15 cellular contexts compared by ENCODE assay signal in the genomic region with DNA sequence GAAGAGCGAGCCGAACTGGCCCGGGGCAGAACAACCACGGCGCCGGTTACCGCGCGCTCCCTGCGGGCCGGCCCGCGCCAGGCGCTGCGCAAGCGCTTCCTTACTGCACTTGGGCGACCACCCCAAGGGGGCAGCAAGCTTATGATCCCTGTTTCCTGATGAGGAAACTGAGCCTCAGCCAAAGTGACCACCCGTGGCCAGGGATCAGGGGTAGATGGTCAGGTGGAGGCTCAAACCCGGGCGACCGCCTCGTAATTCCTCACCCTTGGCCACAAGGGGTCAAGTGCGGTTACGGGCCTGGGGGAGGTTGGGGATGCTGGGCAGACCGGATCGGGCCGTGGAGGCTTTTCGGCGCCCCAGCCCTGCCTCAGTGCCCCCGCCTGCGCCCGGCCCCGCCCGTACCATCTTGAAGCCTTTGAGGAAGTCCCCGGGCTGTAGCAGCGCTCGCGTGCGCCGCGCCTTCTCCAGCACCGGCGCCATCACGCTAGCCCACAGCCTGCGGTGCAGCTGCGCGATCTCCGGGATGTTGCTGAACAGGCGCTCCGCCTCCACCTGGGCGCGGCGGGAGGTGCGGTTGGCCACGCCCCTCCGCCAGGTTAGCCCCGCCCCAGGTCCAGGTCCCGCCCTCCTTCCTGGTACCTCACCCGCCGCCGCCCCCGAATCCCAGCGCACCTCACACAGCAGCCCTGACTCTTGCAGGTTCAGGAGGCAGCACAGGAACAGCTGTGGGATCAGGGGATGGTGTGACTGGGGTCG. TPM values are rescaled to one million over a fixed set of nuclear protein-coding genes. Genes with fewer than 3 reads are reported as not detected.
DNase-seq lines count a peak whose midpoint lies in the region; ATAC-seq and TF ChIP-seq lines count a peak whose summit lies in the region.
"Had no signal": no experiment of that assay in that cellular context is flagged by ENCODE, and none has a peak within 500 bp of the region (broad histone marks: within the 10 kb centered on the region; RNA-seq: fewer than 3 reads in every experiment).

No MANE protein-coding gene starts in this region.

- H3K36me3 Mint-ChIP-seq in GM23338 (ENCODE audit: low read depth) (peaks cover 34% of the 10 kb centered on the region), WTC11 (peaks cover 24% of the 10 kb centered on the region)
- H3K36me3 Mint-ChIP-seq: activated naive CD8-positive, alpha-beta T cell treated with anti-CD3 and anti-CD28 coated beads, Interleukin-2, amount 10 ng/mL, durations not matched to agents 7 days and 5 days; stimulated activated memory B cell treated with anti-CD40 and anti-IgM and Interleukin-4, amounts not matched to agents 10 μg/mL and 1 μg/mL and 100 μg/mL, for 72 hours had no signal

- CTCF ChIA-PET in WTC11 (lab: Charles Lee), result interaction anchor here (0.8 to 6.3 kb wide), 20 partner anchors 8 to 225 kb away, joined by 3 to 73 read pairs (median 6); a partner anchor contains a TSS

- TF ChIP-seq POLR2A in right lobe of liver (IDR thresholded peaks at IDR 0.05), result no peak

- H3F3A ChIP-seq in GM23338 (replicated peaks; ENCODE audit: low read depth), result peaks cover 26% of the 10 kb centered on the region; the same call in 1 of the 2 replicates

- no peaks in the 10 kb centered on the region for H3K79me2 ChIP-seq in GM23338 (replicated peaks; ENCODE audit: insufficient read depth)

- ATAC-seq in GM23338 (peak; percentile 55), WTC11 (peak; percentile 71), right lobe of liver (peak in 3 of 4 donors; percentile 24 to 47 (median 26)), HG03571 (IDR thresholded peaks at IDR 0.05; ENCODE audit: unreplicated experiment) (no peak), HG02798 (IDR thresholded peaks at IDR 0.05; ENCODE audit: poor library complexity, unreplicated experiment) (no peak)

- H3K4me1 Mint-ChIP-seq in GM23338 (peaks cover 25% of the 10 kb centered on the region), WTC11 (peaks cover 25% of the 10 kb centered on the region)

- H2AFZ ChIP-seq in GM23338, result 0 out of 2 replicates have a peak overlapping the region, but pooled peaks have one; percentile 52

- no peaks in the 10 kb centered on the region for H3K9me2 ChIP-seq in GM23338 (ENCODE audit: insufficient read depth)

- POLR2A ChIA-PET in WTC11 (lab: Charles Lee), result interaction anchor here (0.6 to 2.0 kb wide), 3 partner anchors 11 to 195 kb away, joined by 5 to 10 read pairs (median 7); no protein-coding TSS in a partner anchor

- peaks cover 3% of the 10 kb centered on the region; the same call in 1 of the 2 replicates for H4K20me1 ChIP-seq in GM23338 (replicated peaks; ENCODE audit: insufficient read depth)

- H3K27ac ChIP-seq in GM23338 (ENCODE audit: low read depth) (no peak overlapping the region), right lobe of liver (peak overlapping the region in 2 of 3 donors; percentile 54 to 56)
- H3K27ac ChIP-seq: esophagus muscularis mucosa, prostate gland, SK-N-MC had no signal

- WGBS in right lobe of liver (ENCODE audit: insufficient coverage, low coverage, low lambda C conversion rate, missing lambda C conversion rate), result no CpG with 5 or more reads among the region's 64 CpGs

- H3K9me3 ChIP-seq in right lobe of liver, result no peaks in the 10 kb centered on the region
- H3K9me3 ChIP-seq: esophagus muscularis mucosa, prostate gland had no signal

- peak overlapping the region; percentile 74 for H3K4me3 ChIP-seq in GM23338
- no peak overlapping the region for H3K4me3 ChIP-seq in right lobe of liver
- H3K4me3 ChIP-seq: esophagus muscularis mucosa, prostate gland, SK-N-MC had no signal

- no peaks in the 10 kb centered on the region for H3K27me3 ChIP-seq in GM23338 (ENCODE audit: insufficient read depth)
- H3K27me3 ChIP-seq in right lobe of liver, result no peaks in the 10 kb centered on the region

- intact Hi-C loops in right lobe of liver (cut with DNase I), result no loop called here

- H3K4me3 Mint-ChIP-seq in GM23338, result peak overlapping the region; percentile 70
- peak overlapping the region; percentile 63 for H3K4me3 Mint-ChIP-seq in WTC11
- H3K4me3 Mint-ChIP-seq: activated naive CD8-positive, alpha-beta T cell treated with anti-CD3 and anti-CD28 coated beads, Interleukin-2, amount 10 ng/mL, durations not matched to agents 7 days and 5 days; stimulated activated memory B cell treated with anti-CD40 and anti-IgM and Interleukin-4, amounts not matched to agents 10 μg/mL and 1 μg/mL and 100 μg/mL, for 72 hours had no signal

- H3K27me3 Mint-ChIP-seq in GM23338 (ENCODE audit: insufficient read depth, low read depth, poor library complexity) (peaks cover 10% of the 10 kb centered on the region), WTC11 (ENCODE audit: low read depth) (no peaks in the 10 kb centered on the region)
- H3K27me3 Mint-ChIP-seq: activated naive CD8-positive, alpha-beta T cell treated with anti-CD3 and anti-CD28 coated beads, Interleukin-2, amount 10 ng/mL, durations not matched to agents 7 days and 5 days had no signal

- DNase-seq in GM23338 (ENCODE audit: low spot score) (peak; percentile 87), WTC11 (ENCODE audit: low spot score) (peak; percentile 91), right lobe of liver (peak in 2 of 3 donors; percentile 40 to 54)
- DNase-seq in activated CD8-positive, alpha-beta memory T cell treated with anti-CD3 and anti-CD28 coated beads for 24 hours, result no peak
- DNase-seq: activated naive CD8-positive, alpha-beta T cell treated with anti-CD3 and anti-CD28 coated beads, Interleukin-2, amount 10 ng/mL, durations not matched to agents 7 days and 5 days; cerebellar nuclear complex; DMS153 had no signal

- peak overlapping the region; percentile 87 for H3K4me2 ChIP-seq in GM23338

- peak; percentile 26 to 42; a peak in 3 of 4 replicates for TF ChIP-seq CTCF in GM23338 (conservative IDR thresholded peaks at IDR 0.05; ENCODE audit: low read depth in 2 of 2)
- no peak for TF ChIP-seq CTCF in WTC11 (IDR thresholded peaks at IDR 0.05)
- no peak for TF ChIP-seq CTCF in right lobe of liver (IDR thresholded peaks at IDR 0.05)

- H3K27ac Mint-ChIP-seq in GM23338, result no peak overlapping the region
- no peak overlapping the region for H3K27ac Mint-ChIP-seq in WTC11
- H3K27ac Mint-ChIP-seq: activated naive CD8-positive, alpha-beta T cell treated with anti-CD3 and anti-CD28 coated beads, Interleukin-2, amount 10 ng/mL, durations not matched to agents 7 days and 5 days; stimulated activated memory B cell treated with anti-CD40 and anti-IgM and Interleukin-4, amounts not matched to agents 10 μg/mL and 1 μg/mL and 100 μg/mL, for 72 hours had no signal

- H3K9me3 Mint-ChIP-seq in GM23338 (no peaks in the 10 kb centered on the region; the same call in 2 of the 3 replicates), WTC11 (no peaks in the 10 kb centered on the region)
- H3K9me3 Mint-ChIP-seq: activated naive CD8-positive, alpha-beta T cell treated with anti-CD3 and anti-CD28 coated beads, Interleukin-2, amount 10 ng/mL, durations not matched to agents 7 days and 5 days; stimulated activated memory B cell treated with anti-CD40 and anti-IgM and Interleukin-4, amounts not matched to agents 10 μg/mL and 1 μg/mL and 100 μg/mL, for 72 hours had no signal

- peaks cover 9% of the 10 kb centered on the region; the same call in 1 of the 2 replicates for H3K4me1 ChIP-seq in GM23338 (ENCODE audit: insufficient read depth)
- peaks cover 0 to 9% (median 2%) of the 10 kb centered on the region in 4 donors for H3K4me1 ChIP-seq in right lobe of liver
- H3K4me1 ChIP-seq: prostate gland had no signal

- H3K36me3 ChIP-seq in GM23338 (ENCODE audit: insufficient read depth) (no peaks in the 10 kb centered on the region), right lobe of liver (no peaks in the 10 kb centered on the region)
- H3K36me3 ChIP-seq: prostate gland had no signal

TF ChIP-seq in GM23338, 12 proteins besides CTCF, POLR2A, EP300 and RAD21 (continues in another document):
- TF ChIP-seq, protein P1, sequence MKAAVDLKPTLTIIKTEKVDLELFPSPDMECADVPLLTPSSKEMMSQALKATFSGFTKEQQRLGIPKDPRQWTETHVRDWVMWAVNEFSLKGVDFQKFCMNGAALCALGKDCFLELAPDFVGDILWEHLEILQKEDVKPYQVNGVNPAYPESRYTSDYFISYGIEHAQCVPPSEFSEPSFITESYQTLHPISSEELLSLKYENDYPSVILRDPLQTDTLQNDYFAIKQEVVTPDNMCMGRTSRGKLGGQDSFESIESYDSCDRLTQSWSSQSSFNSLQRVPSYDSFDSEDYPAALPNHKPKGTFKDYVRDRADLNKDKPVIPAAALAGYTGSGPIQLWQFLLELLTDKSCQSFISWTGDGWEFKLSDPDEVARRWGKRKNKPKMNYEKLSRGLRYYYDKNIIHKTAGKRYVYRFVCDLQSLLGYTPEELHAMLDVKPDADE (IDR thresholded peaks at IDR 0.05), result no peak
- peak; percentile 84 for TF ChIP-seq POLR2AphosphoS5 (IDR thresholded peaks at IDR 0.05; ENCODE audit: low read depth)

TF ChIP-seq in WTC11, 78 proteins besides CTCF, POLR2A, EP300 and RAD21 (continues in another document):
- TF ChIP-seq EMX1 (CRISPR knock-in tag; IDR thresholded peaks at IDR 0.05) (0 out of 2 replicates have a peak, but pooled peaks have one; percentile 53), SP1 (CRISPR knock-in tag; conservative IDR thresholded peaks at IDR 0.05) (peak; percentile 56; the same call in 1 of the 2 replicates)

RNA-seq across cellular contexts. Expression of a gene that starts 5.3 kb away (rescaled TPM):
- 25.3 and 26.3 TPM in 2 replicates for total RNA-seq in GM23338 (2014; rRNA removed; shearing (Covaris generic))
- polyA plus RNA-seq in GM23338 (2016; fragmentation: Nextera tagmentation; extraction: Ambion mirVana), result 13.6 and 15.2 TPM in 2 replicates
- 19.5 to 26.1 TPM (median 22.6 TPM) in 3 replicates for total RNA-seq in WTC11 (2021)
- total RNA-seq in right lobe of liver, result 1 to 10 TPM; 1.1 to 3.2 (median 2.1) TPM

RNA-seq across cellular contexts. Expression of a gene that starts 20.2 kb away (rescaled TPM):
- 25.8 and 26.4 TPM in 2 replicates for total RNA-seq in GM23338 (2014; rRNA removed; shearing (Covaris generic))
- polyA plus RNA-seq in GM23338 (2016; fragmentation: Nextera tagmentation; extraction: Ambion mirVana), result 9.0 and 10.2 TPM in 2 replicates
- total RNA-seq in WTC11 (2021) (27.5 to 32.0 TPM (median 30.8 TPM) in 3 replicates), right lobe of liver (1 to 10 TPM in 5 of 6 experiments, under 1 TPM in 1; 0.70 to 2.3 (median 1.5) TPM)

RNA-seq across cellular contexts. Expression of a gene that starts 46.7 kb away (rescaled TPM):
- total RNA-seq in GM23338 (2014; rRNA removed; shearing (Covaris generic)), result 12.7 and 13.6 TPM in 2 replicates
- polyA plus RNA-seq in GM23338 (2016; fragmentation: Nextera tagmentation; extraction: Ambion mirVana), result 12.2 and 13.5 TPM in 2 replicates
- 46.1 to 70.3 TPM (median 68.1 TPM) in 3 replicates for total RNA-seq in WTC11 (2021)
- 100 to 1,000 TPM in 4 of 6 experiments, 10 to 100 TPM in 2; 81.6 to 149 (median 120) TPM for total RNA-seq in right lobe of liver
- total RNA-seq: LHCN-M2 had no signal

RNA-seq across cellular contexts. Expression of a gene that starts 51.5 kb away (rescaled TPM):
- total RNA-seq in GM23338 (2014; rRNA removed; shearing (Covaris generic)), result 1.2 and 1.6 TPM in 2 replicates
- 1.1 and 2.1 TPM in 2 replicates for polyA plus RNA-seq in GM23338 (2016; fragmentation: Nextera tagmentation; extraction: Ambion mirVana)
- total RNA-seq in WTC11 (2021) (1.9 to 2.7 TPM (median 1.9 TPM) in 3 replicates), right lobe of liver (1 to 10 TPM in 1 of 6 experiments, under 1 TPM in 2, not detected in 3; 0.27 to 1.2 (median 0.68) TPM)
- total RNA-seq: esophagus muscularis mucosa, LHCN-M2, mononuclear cell had no signal

Comparison
In these comparisons a context has a peak if more than half of its experiments do, and no peak if none do; other contexts are left out.
1. ATAC-seq: peak in GM23338 (single experiment), WTC11 (single experiment) and right lobe of liver (3 of 4); none in HG03571 (single experiment) and HG02798 (single experiment).
2. CTCF ChIP-seq: peak in GM23338 (2 of 2); none in WTC11 (single experiment) and right lobe of liver (0 of 4).